In the genomic region with DNA sequence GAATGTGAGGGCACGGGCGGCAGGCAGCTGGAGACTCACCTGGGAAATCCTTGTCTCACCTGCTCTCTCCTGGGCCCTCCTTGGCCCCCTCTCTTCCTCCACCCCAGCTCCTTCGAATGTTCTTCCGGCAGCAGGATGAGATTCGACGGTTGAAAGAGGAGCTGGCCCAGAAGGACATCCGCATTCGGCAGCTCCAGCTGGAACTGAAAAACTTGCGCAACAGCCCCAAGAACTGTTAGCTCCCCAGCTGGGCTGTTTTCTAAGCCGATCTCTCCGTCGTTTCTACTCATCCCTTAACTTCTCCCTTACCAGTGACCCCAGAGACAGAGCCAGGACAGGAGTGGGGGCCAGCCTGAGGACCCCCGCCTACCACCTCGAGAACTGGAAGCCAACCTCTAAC, we compare ENCODE assay signal across 13 cellular contexts.
DNase-seq lines count a peak whose midpoint lies in the region; ATAC-seq and TF ChIP-seq lines count a peak whose summit lies in the region.
"Had no signal": no experiment of that assay in that cellular context is flagged by ENCODE, and none has a peak within 500 bp of the region (broad histone marks: within the 10 kb centered on the region; RNA-seq: fewer than 3 reads in every experiment).

No MANE protein-coding gene starts in this region.

- no peak overlapping the region for H2AFZ ChIP-seq in GM23248
- no peak overlapping the region for H2AFZ ChIP-seq in neural progenitor cell (replicated peaks)

- H3K27ac Mint-ChIP-seq in neural progenitor cell = no peak overlapping the region

- H3K9ac ChIP-seq in GM23248 (no peak overlapping the region), neural progenitor cell (no peak overlapping the region)

- H3K27ac ChIP-seq in GM23248 (no peak overlapping the region), adrenal gland (no peak overlapping the region), gastrocnemius medialis (peak overlapping the region; percentile 36 to 64 (median 60)), neural progenitor cell (no peak overlapping the region)

- ATAC-seq in left ventricle myocardium superior = peak; percentile 62
- ATAC-seq in gastrocnemius medialis = peak; percentile 67 to 69
- ATAC-seq in omental fat pad (ENCODE audit: low FRiP score) = no peak

- H3K27me3 ChIP-seq in GM23248 (replicated peaks; ENCODE audit: insufficient read depth) (no peaks in the 10 kb centered on the region), adrenal gland (no peaks in the 10 kb centered on the region), gastrocnemius medialis (no peaks in the 10 kb centered on the region), neural progenitor cell (no peaks in the 10 kb centered on the region), BE2C (no peaks in the 10 kb centered on the region)

- H3K36me3 Mint-ChIP-seq in neural progenitor cell = no peaks in the 10 kb centered on the region

- TF ChIP-seq POLR2A in adrenal gland (IDR thresholded peaks at IDR 0.05) = no peak
- TF ChIP-seq POLR2A in gastrocnemius medialis (IDR thresholded peaks at IDR 0.05) = no peak

- H3K4me1 Mint-ChIP-seq in neural progenitor cell = peaks cover 8% of the 10 kb centered on the region

- no peaks in the 10 kb centered on the region for H3K36me3 ChIP-seq in GM23248 (ENCODE audit: low read depth)
- no peaks in the 10 kb centered on the region for H3K36me3 ChIP-seq in adrenal gland (replicated peaks in 1 of 2)
- H3K36me3 ChIP-seq in gastrocnemius medialis = no peaks in the 10 kb centered on the region
- no peaks in the 10 kb centered on the region for H3K36me3 ChIP-seq in neural progenitor cell
- H3K36me3 ChIP-seq in BE2C = no peaks in the 10 kb centered on the region

- in situ Hi-C loops in GM23248 (cut with MboI) (no loop called here), gastrocnemius medialis (cut with MboI; ENCODE audit: low sequenced_read_pairs in 4 of 4) (no loop called here)

- H3K9me3 ChIP-seq in GM23248 (ENCODE audit: low read depth) = no peaks in the 10 kb centered on the region
- no peaks in the 10 kb centered on the region for H3K9me3 ChIP-seq in adrenal gland (replicated peaks in 1 of 3)
- H3K9me3 ChIP-seq in gastrocnemius medialis = no peaks in the 10 kb centered on the region
- no peaks in the 10 kb centered on the region for H3K9me3 ChIP-seq in neural progenitor cell (ENCODE audit: low read depth)
- no peaks in the 10 kb centered on the region for H3K9me3 ChIP-seq in BE2C

- intact Hi-C loops in adrenal gland (cut with DNase I) (loop anchor here (5.0 to 10.0 kb wide), 2 partner anchors 109 to 152 kb away; no protein-coding TSS in a partner anchor), left ventricle myocardium superior (cut with micrococcal nuclease) (no loop called here), gastrocnemius medialis (cut with DNase I; ENCODE audit: low total_unique reads) (no loop called here)

- TF ChIP-seq CTCF in adrenal gland (IDR thresholded peaks at IDR 0.05) (no peak), gastrocnemius medialis (IDR thresholded peaks at IDR 0.05 in 4 of 5, conservative IDR thresholded peaks at IDR 0.05 in 1 of 5) (no peak), omental fat pad (IDR thresholded peaks at IDR 0.05) (no peak), neural progenitor cell (IDR thresholded peaks at IDR 0.05) (no peak), BE2C (IDR thresholded peaks at IDR 0.05; ENCODE audit: low read depth, low read length) (no peak)

- H3K4me3 ChIP-seq in GM23248 (no peak overlapping the region), adrenal gland (no peak overlapping the region), gastrocnemius medialis (no peak overlapping the region), neural progenitor cell (no peak overlapping the region), BE2C (ENCODE audit: low read depth, low read length) (no peak overlapping the region)

- no peaks in the 10 kb centered on the region for H3K9me3 Mint-ChIP-seq in neural progenitor cell

- H3K79me2 ChIP-seq in GM23248 (ENCODE audit: insufficient read depth) = no peaks in the 10 kb centered on the region
- no peaks in the 10 kb centered on the region for H3K79me2 ChIP-seq in neural progenitor cell (ENCODE audit: low read depth)

- DNase-seq in GM23248 (peak; percentile 54), adrenal gland (peak; percentile 26 to 74 (median 48)), left ventricle myocardium superior (peak; percentile 68), gastrocnemius medialis (peak; percentile 29 to 50), omental fat pad (ENCODE audit: low spot score) (no peak), neural progenitor cell (ENCODE audit: low spot score) (no peak), RPMI8226 (no peak), BE2C (no peak)
- DNase-seq: activated CD4-positive, alpha-beta T cell treated with anti-CD3 and anti-CD28 coated beads, Interleukin-2, amount 50 U/mL, for 48 hours; cortex of kidney; midbrain; NCI-H1092 treated with DMSO at 0.1 percent for 48 hours; NCI-H82 had no signal

- H3K9me2 ChIP-seq in GM23248 (ENCODE audit: insufficient read depth) = no peaks in the 10 kb centered on the region

- WGBS in GM23248 (ENCODE audit: low coverage in 1 of 2, low lambda C conversion rate in 2 of 2, missing lambda C conversion rate in 2 of 2), 2 experiments = 41 to 45% methylated on average over 14 of the region's 14 CpGs
- 47 to 59% (median 54%) methylated on average over 14 of the region's 14 CpGs for WGBS in adrenal gland, 4 donors

- H3K4me1 ChIP-seq in GM23248 (ENCODE audit: insufficient read depth) (peaks cover 4% of the 10 kb centered on the region; the same call in 1 of the 2 replicates), adrenal gland (replicated peaks in 1 of 2) (peaks cover 5 to 7% of the 10 kb centered on the region in 2 donors), gastrocnemius medialis (peaks cover 0 to 4% of the 10 kb centered on the region in 2 donors), neural progenitor cell (peaks cover 2% of the 10 kb centered on the region), BE2C (peaks cover 3% of the 10 kb centered on the region)

- H3K4me2 ChIP-seq in GM23248 (ENCODE audit: unreplicated experiment) (no peak overlapping the region), neural progenitor cell (no peak overlapping the region)

- H4K20me1 ChIP-seq in GM23248 (ENCODE audit: insufficient read depth) (no peaks in the 10 kb centered on the region), neural progenitor cell (ENCODE audit: low read depth) (no peaks in the 10 kb centered on the region)

- H3F3A ChIP-seq in GM23248 (ENCODE audit: insufficient read depth) (no peaks in the 10 kb centered on the region; the same call in 1 of the 2 replicates), neural progenitor cell (ENCODE audit: low read depth) (no peaks in the 10 kb centered on the region)

- H3K27me3 Mint-ChIP-seq in neural progenitor cell (ENCODE audit: insufficient read depth, low read depth) = peaks cover 2% of the 10 kb centered on the region

- H3K4me3 Mint-ChIP-seq in neural progenitor cell = no peak overlapping the region

Comparison
In these comparisons a context has a peak if more than half of its experiments do, and no peak if none do; other contexts are left out.
1. DNase-seq: peak in GM23248 (single experiment), adrenal gland (7 of 7), left ventricle myocardium superior (single experiment) and gastrocnemius medialis (2 of 2); none in omental fat pad (single experiment), neural progenitor cell (single experiment), RPMI8226 (single experiment) and BE2C (single experiment).
2. H3K27ac ChIP-seq: peak in gastrocnemius medialis (4 of 4); none in GM23248 (single experiment), adrenal gland (0 of 5) and neural progenitor cell (single experiment).
3. intact Hi-C loops: an anchor here in adrenal gland (5.0 to 10.0 kb wide); none called in left ventricle myocardium superior and gastrocnemius medialis.